Comparison of ENCODE assay signal across 8 cellular contexts in genomic region chr12:65232490-65233077, GRCh38. TPM values are rescaled to one million over a fixed set of nuclear protein-coding genes. Genes with fewer than 3 reads are reported as not detected.
A peak's percentile ranks its signal among the peaks of the same experiment; 100 is the strongest.
DNase-seq lines count a peak whose midpoint lies in the region; ATAC-seq and TF ChIP-seq lines count a peak whose summit lies in the region.
"Had no signal": no experiment of that assay in that cellular context is flagged by ENCODE, and none has a peak within 500 bp of the region (broad histone marks: within the 10 kb centered on the region; RNA-seq: fewer than 3 reads in every experiment).

No MANE protein-coding gene starts in this region.

- no peak overlapping the region for H3K27ac ChIP-seq in osteoblast (ENCODE audit: low read depth, low read length)
- H3K27ac ChIP-seq: SJSA1 had no signal

- peaks cover 2% of the 10 kb centered on the region for H3K9me3 ChIP-seq in osteoblast (ENCODE audit: low read depth, low read length)

- peak; percentile 14 for DNase-seq in GM10248 (ENCODE audit: extremely low spot score)
- DNase-seq in M059J (ENCODE audit: low read depth): peak; percentile 24
- DNase-seq in choroid plexus epithelial cell (ENCODE audit: low read depth): peak; percentile 55
- DNase-seq in osteoblast (ENCODE audit: insufficient read length, low spot score, missing footprints): no peak
- no peak for DNase-seq in stimulated activated naive B cell treated with anti-CD40 and anti-IgM and Interleukin-4, amounts not matched to agents 10 μg/mL and 1 μg/mL and 100 μg/mL, for 72 hours
- no peak for DNase-seq in activated CD4-positive, CD25-positive, alpha-beta regulatory T cell (lab: John Stamatoyannopoulos, UW)
- DNase-seq in stimulated activated naive CD4-positive, alpha-beta T cell treated with Interleukin-2 at 50 U/mL for 16 hours (lab: John Stamatoyannopoulos, UW): no peak

- peaks cover 0 to 10% of the 10 kb centered on the region in 2 donors for H3K4me1 Mint-ChIP-seq in stimulated activated naive B cell treated with anti-CD40 and anti-IgM and Interleukin-4, amounts not matched to agents 10 μg/mL and 1 μg/mL and 100 μg/mL, for 72 hours

- H4K20me1 ChIP-seq in osteoblast (ENCODE audit: insufficient read depth, low read length): no peaks in the 10 kb centered on the region

- no peaks in the 10 kb centered on the region for H3K27me3 Mint-ChIP-seq in stimulated activated naive B cell treated with anti-CD40 and anti-IgM and Interleukin-4, amounts not matched to agents 10 μg/mL and 1 μg/mL and 100 μg/mL, for 72 hours

- H3K36me3 ChIP-seq in osteoblast (ENCODE audit: insufficient read depth, low read length): peaks cover 5% of the 10 kb centered on the region

- H2AFZ ChIP-seq in osteoblast (ENCODE audit: low read length): no peak overlapping the region

- H3K27me3 ChIP-seq in osteoblast (ENCODE audit: insufficient read depth, low read length): no peaks in the 10 kb centered on the region
- H3K27me3 ChIP-seq: SJSA1 had no signal

- TF ChIP-seq CTCF in GM10248 (IDR thresholded peaks at IDR 0.05; ENCODE audit: control extremely low read depth, extremely low read depth, low read depth, missing control alignments): peak; percentile 12
- no peak for TF ChIP-seq CTCF in choroid plexus epithelial cell (conservative IDR thresholded peaks at IDR 0.05; ENCODE audit: low read depth, low read length)
- TF ChIP-seq CTCF in osteoblast (IDR thresholded peaks at IDR 0.05; ENCODE audit: extremely low read depth, low read depth, low read length): peak; percentile 50

- peaks cover 25 to 30% of the 10 kb centered on the region in 2 donors for H3K36me3 Mint-ChIP-seq in stimulated activated naive B cell treated with anti-CD40 and anti-IgM and Interleukin-4, amounts not matched to agents 10 μg/mL and 1 μg/mL and 100 μg/mL, for 72 hours

- H3K4me1 ChIP-seq in osteoblast (ENCODE audit: insufficient read depth, low read length): peaks cover 3% of the 10 kb centered on the region

- no peak overlapping the region for H3K4me3 Mint-ChIP-seq in stimulated activated naive B cell treated with anti-CD40 and anti-IgM and Interleukin-4, amounts not matched to agents 10 μg/mL and 1 μg/mL and 100 μg/mL, for 72 hours

- H3K4me3 ChIP-seq in choroid plexus epithelial cell (ENCODE audit: low read depth, low read length): no peak overlapping the region
- no peak overlapping the region for H3K4me3 ChIP-seq in osteoblast (ENCODE audit: insufficient read depth, low read length)
- H3K4me3 ChIP-seq: SJSA1 had no signal

- ATAC-seq in stimulated activated naive B cell treated with anti-CD40 and anti-IgM and Interleukin-4, amounts not matched to agents 10 μg/mL and 1 μg/mL and 100 μg/mL, for 72 hours (replicated peaks): no peak

- CTCF ChIA-PET in GM10248 (lab: Yijun Ruan, JAX): interaction anchor here (0.6 to 3.5 kb wide), 34 partner anchors 8 to 435 kb away, joined by 3 to 30 read pairs (median 4); partner anchors contain the start of genes LEMD3 and WIF1

- no peak overlapping the region for H3K27ac Mint-ChIP-seq in stimulated activated naive B cell treated with anti-CD40 and anti-IgM and Interleukin-4, amounts not matched to agents 10 μg/mL and 1 μg/mL and 100 μg/mL, for 72 hours

- H3K4me2 ChIP-seq in osteoblast (ENCODE audit: insufficient read depth, low read length): peak overlapping the region; percentile 54

- peaks cover 8 to 11% of the 10 kb centered on the region in 2 donors for H3K9me3 Mint-ChIP-seq in stimulated activated naive B cell treated with anti-CD40 and anti-IgM and Interleukin-4, amounts not matched to agents 10 μg/mL and 1 μg/mL and 100 μg/mL, for 72 hours

- peaks cover 11% of the 10 kb centered on the region for H3K79me2 ChIP-seq in osteoblast (ENCODE audit: insufficient read depth, low read length)

- POLR2A ChIA-PET in GM10248 (lab: Yijun Ruan, JAX): no interaction called here

RNA-seq across cellular contexts. Expression of gene MSRB3, which starts 45.9 kb away (rescaled TPM):
- total RNA-seq in M059J (2014; rRNA removed; shearing (Covaris generic)): 16.8 and 26.0 TPM in 2 replicates
- total RNA-seq in osteoblast: 72.4 and 81.0 TPM in 2 replicates

Comparison
In these comparisons a context has a peak if more than half of its experiments do, and no peak if none do; other contexts are left out.
1. DNase-seq: peak in GM10248 (single experiment), M059J (single experiment) and choroid plexus epithelial cell (single experiment); none in osteoblast (single experiment), stimulated activated naive B cell treated with anti-CD40 and anti-IgM and Interleukin-4, amounts not matched to agents 10 μg/mL and 1 μg/mL and 100 μg/mL, for 72 hours (single experiment), activated CD4-positive, CD25-positive, alpha-beta regulatory T cell (0 of 4) and stimulated activated naive CD4-positive, alpha-beta T cell treated with Interleukin-2 at 50 U/mL for 16 hours (single experiment).